In genomic region chr16:79895053-79895916, GRCh38 we compare ENCODE assay signal across 26 cellular contexts.
"Had no signal": no experiment of that assay in that cellular context is flagged by ENCODE, and none has a peak within 500 bp of the region (broad histone marks: within the 10 kb centered on the region; RNA-seq: fewer than 3 reads in every experiment).

No MANE protein-coding gene starts in this region.

- ATAC-seq: naive thymus-derived CD8-positive, alpha-beta T cell; natural killer cell treated with Interleukin-12 subunit alpha and Interleukin-12 subunit beta and Interleukin-15 and Interleukin-18, amount 100 ng/mL, for 72 hours; pancreas; psoas muscle; right cardiac atrium; sciatic nerve; stimulated activated effector memory CD8-positive, alpha-beta T cell treated with anti-CD3 and anti-CD28 coated beads, Interleukin-12 subunit alpha, Interleukin-12 subunit beta, amount 100 ng/mL, for 72 hours; stimulated activated naive B cell treated with anti-CD40 and anti-IgM and Interleukin-4, amounts not matched to agents 10 μg/mL and 1 μg/mL and 100 μg/mL, for 72 hours had no signal

- H3K27me3 ChIP-seq: neutrophil, pancreas, stomach, thyroid gland, tibial nerve, upper lobe of left lung, vagina had no signal

- DNase-seq: naive B cell; naive thymus-derived CD8-positive, alpha-beta T cell; nephron progenitor cell; nucleus accumbens; pancreas; psoas muscle; right cardiac atrium; stimulated activated CD4-positive, alpha-beta T cell treated with anti-CD3 and anti-CD28 coated beads, Interleukin-15, amount 100 ng/mL, for 24 hours; stimulated activated CD4-positive, alpha-beta T cell treated with anti-CD3 and anti-CD28 coated beads, Interleukin-2, amount 100 ng/mL, for 24 hours; stimulated activated CD4-positive, alpha-beta T cell treated with anti-CD3 and anti-CD28 coated beads, Interleukin-2, amount 100 ng/mL, for 48 hours; stimulated activated CD4-positive, alpha-beta T cell treated with anti-CD3 and anti-CD28 coated beads, Interleukin-4, amount 100 ng/mL, for 24 hours; stimulated activated naive B cell treated with anti-CD40 and anti-IgM and Interleukin-4, amounts not matched to agents 10 μg/mL and 1 μg/mL and 100 μg/mL, for 72 hours; stimulated activated naive CD4-positive, alpha-beta T cell treated with Interleukin-2 at 50 U/mL for 16 hours; stomach; thyroid gland; trophoblast cell; upper lobe of left lung had no signal

- H3K4me1 ChIP-seq: pancreas, psoas muscle, stomach, thyroid gland, upper lobe of left lung, vagina had no signal

- H3K4me3 ChIP-seq: pancreas, psoas muscle, skin epidermis, stomach, thoracic aorta, thyroid gland, tibial nerve, upper lobe of left lung, vagina had no signal

- H3K36me3 ChIP-seq: neutrophil, pancreas, stomach, thoracic aorta, thyroid gland, tibial nerve, upper lobe of left lung, vagina had no signal

- FAIRE-seq: pancreas, urothelium cell line had no signal

- H3K27ac ChIP-seq: neutrophil, pancreas, psoas muscle, stomach, thoracic aorta, thyroid gland, tibial nerve, upper lobe of left lung, vagina had no signal

- H3K9me3 ChIP-seq: neutrophil, pancreas, psoas muscle, stomach, thoracic aorta, thyroid gland, tibial nerve, upper lobe of left lung, vagina had no signal
